Comparison of ENCODE assay signal across 33 cellular contexts in genomic region chr5:126511961-126512360, GRCh38.
"Had no signal": no experiment of that assay in that cellular context is flagged by ENCODE, and none has a peak within 500 bp of the region (broad histone marks: within the 10 kb centered on the region; RNA-seq: fewer than 3 reads in every experiment).

No MANE protein-coding gene starts in this region.

- H3K36me3 Mint-ChIP-seq: activated CD8-positive, alpha-beta memory T cell treated with anti-CD3 and anti-CD28 coated beads, Interleukin-2, amount 10 ng/mL, durations not matched to agents 7 days and 5 days; activated naive CD4-positive, alpha-beta T cell treated with anti-CD3 and anti-CD28 coated beads, Interleukin-2, amount 10 ng/mL, durations not matched to agents 7 days and 5 days; brain had no signal

- H3K36me3 ChIP-seq: WERI-Rb-1 had no signal

- H3K4me3 Mint-ChIP-seq: activated CD4-positive, alpha-beta memory T cell treated with anti-CD3 and anti-CD28 coated beads, Interleukin-2, amount 10 ng/mL, durations not matched to agents 7 days and 5 days; activated CD8-positive, alpha-beta memory T cell treated with anti-CD3 and anti-CD28 coated beads, Interleukin-2, amount 10 ng/mL, durations not matched to agents 7 days and 5 days; activated naive CD4-positive, alpha-beta T cell treated with anti-CD3 and anti-CD28 coated beads, Interleukin-2, amount 10 ng/mL, durations not matched to agents 7 days and 5 days; brain had no signal

- H3K9me3 Mint-ChIP-seq: activated naive CD4-positive, alpha-beta T cell treated with anti-CD3 and anti-CD28 coated beads, Interleukin-2, amount 10 ng/mL, durations not matched to agents 7 days and 5 days had no signal

- ATAC-seq: activated CD8-positive, alpha-beta memory T cell treated with anti-CD3 and anti-CD28 coated beads, Interleukin-2, amount 10 ng/mL, durations not matched to agents 7 days and 5 days; Right ventricle myocardium inferior; SK-N-SH treated with all-trans-retinoic acid at 6 μM for 48 hours had no signal

- H3K4me3 ChIP-seq: PC-9 had no signal

- H3K27me3 Mint-ChIP-seq: activated CD4-positive, alpha-beta memory T cell treated with anti-CD3 and anti-CD28 coated beads, Interleukin-2, amount 10 ng/mL, durations not matched to agents 7 days and 5 days; activated CD8-positive, alpha-beta memory T cell treated with anti-CD3 and anti-CD28 coated beads, Interleukin-2, amount 10 ng/mL, durations not matched to agents 7 days and 5 days; activated naive CD4-positive, alpha-beta T cell treated with anti-CD3 and anti-CD28 coated beads, Interleukin-2, amount 10 ng/mL, durations not matched to agents 7 days and 5 days had no signal

- DNase-seq: activated CD4-positive, alpha-beta memory T cell treated with anti-CD3 and anti-CD28 coated beads, Interleukin-2, amount 10 ng/mL, durations not matched to agents 7 days and 5 days; activated CD4-positive, alpha-beta T cell treated with anti-CD3 and anti-CD28 coated beads for 1 hour; activated CD4-positive, alpha-beta T cell treated with anti-CD3 and anti-CD28 coated beads for 48 hours; activated CD4-positive, CD25-positive, alpha-beta regulatory T cell; activated CD8-positive, alpha-beta memory T cell treated with anti-CD3 and anti-CD28 coated beads for 24 hours; activated CD8-positive, alpha-beta memory T cell treated with anti-CD3 and anti-CD28 coated beads, Interleukin-2, amount 10 ng/mL, durations not matched to agents 7 days and 5 days; activated CD8-positive, alpha-beta memory T cell treated with anti-CD3 and anti-CD28 coated beads, Interleukin-2, amount 50 U/mL, for 48 hours; activated effector memory CD4-positive, alpha-beta T cell treated with Interleukin-2 at 50 U/mL for 16 hours; activated naive CD4-positive, alpha-beta T cell treated with anti-CD3 and anti-CD28 coated beads, Interleukin-2, amount 10 ng/mL, durations not matched to agents 7 days and 5 days; activated T-cell treated with anti-CD3 and anti-CD28 coated beads, Interleukin-2, amount 50 U/mL, for 48 hours; anterior cingulate cortex; central memory CD4-positive, alpha-beta T cell; IMR-90; Karpas-422; KBM-7; NCI-H1105; NCI-H1417 treated with DMSO at 0.1 percent for 48 hours; NCI-H1694; NCI-H1930; NCI-H2081 treated with DMSO at 0.1 percent for 48 hours; NCI-H226; NCI-H524 treated with DMSO at 0.1 percent for 48 hours; NCI-H748 treated with DMSO at 0.1 percent for 48 hours; NK-92 treated with Interleukin-12 subunit alpha and Interleukin-12 subunit beta, amount 100 ng/mL, for 24 hours; PC-9; SIG-M5; SW 1271; T1000; WERI-Rb-1 had no signal

- H3K27ac ChIP-seq: PC-9, RWPE1, WERI-Rb-1 had no signal

- H3K27ac Mint-ChIP-seq: activated CD4-positive, alpha-beta memory T cell treated with anti-CD3 and anti-CD28 coated beads, Interleukin-2, amount 10 ng/mL, durations not matched to agents 7 days and 5 days; activated CD8-positive, alpha-beta memory T cell treated with anti-CD3 and anti-CD28 coated beads, Interleukin-2, amount 10 ng/mL, durations not matched to agents 7 days and 5 days; activated naive CD4-positive, alpha-beta T cell treated with anti-CD3 and anti-CD28 coated beads, Interleukin-2, amount 10 ng/mL, durations not matched to agents 7 days and 5 days; brain had no signal
